In genomic region chr4:1417522-1418390, GRCh38 we compare ENCODE assay signal across 21 cellular contexts. TPM values are rescaled to one million over a fixed set of nuclear protein-coding genes. Genes with fewer than 3 reads are reported as not detected.
A peak's percentile ranks its signal among the peaks of the same experiment; 100 is the strongest.
DNase-seq lines count a peak whose midpoint lies in the region; ATAC-seq and TF ChIP-seq lines count a peak whose summit lies in the region.
"Had no signal": no experiment of that assay in that cellular context is flagged by ENCODE, and none has a peak within 500 bp of the region (broad histone marks: within the 10 kb centered on the region; RNA-seq: fewer than 3 reads in every experiment).

No MANE protein-coding gene starts in this region.

- intact Hi-C loops in activated CD4-positive, alpha-beta T cell treated with anti-CD3 and anti-CD28 coated beads, Interleukin-2, amount 10 ng/mL, durations not matched to agents 24 days and 14 days (cut with micrococcal nuclease) = no loop called here

- DNase-seq in activated CD4-positive, alpha-beta T cell treated with anti-CD3 and anti-CD28 coated beads, Interleukin-2, amount 10 ng/mL, durations not matched to agents 24 days and 14 days = peak; percentile 48
- DNase-seq in activated CD4-positive, alpha-beta T cell treated with anti-CD3 and anti-CD28 coated beads, Interleukin-2, amount 50 U/mL, for 48 hours = no peak
- DNase-seq in GM23338 (ENCODE audit: low spot score) (no peak), mesenteric fat pad (ENCODE audit: low spot score) (peak; percentile 72), NCI-H128 (lab: John Stamatoyannopoulos, UW; ENCODE audit: unreplicated experiment) (no peak)
- peak; percentile 5 for DNase-seq in activated CD4-positive, alpha-beta memory T cell treated with anti-CD3 and anti-CD28 coated beads, Interleukin-2, amount 10 ng/mL, durations not matched to agents 7 days and 5 days
- DNase-seq: CD4-positive, alpha-beta T cell; foreskin keratinocyte; naive B cell; NCI-H1417 treated with DMSO at 0.1 percent for 48 hours; NCI-H226; stimulated activated CD4-positive, alpha-beta T cell treated with anti-CD3 and anti-CD28 coated beads, Interleukin-15, amount 100 ng/mL, for 24 hours; stimulated activated naive CD8-positive, alpha-beta T cell treated with anti-CD3 and anti-CD28 coated beads, Interleukin-15, amount 100 ng/mL, for 72 hours had no signal

- no peak overlapping the region for H2AFZ ChIP-seq in GM23338

- no peak for TF ChIP-seq CTCF in GM23338 (conservative IDR thresholded peaks at IDR 0.05; ENCODE audit: low read depth in 2 of 2)

- H3K4me3 ChIP-seq in GM23338 = no peak overlapping the region
- H3K4me3 ChIP-seq: lung, uterus had no signal

- no peak overlapping the region for H3K27ac ChIP-seq in GM23338 (ENCODE audit: low read depth)
- H3K27ac ChIP-seq: foreskin keratinocyte, KMS-11, uterus had no signal

- no peaks in the 10 kb centered on the region for H3K9me3 Mint-ChIP-seq in activated CD4-positive, alpha-beta T cell treated with anti-CD3 and anti-CD28 coated beads, Interleukin-2, amount 10 ng/mL, durations not matched to agents 24 days and 14 days
- H3K9me3 Mint-ChIP-seq in GM23338 = no peaks in the 10 kb centered on the region; the same call in 2 of the 3 replicates
- no peaks in the 10 kb centered on the region for H3K9me3 Mint-ChIP-seq in activated CD4-positive, alpha-beta memory T cell treated with anti-CD3 and anti-CD28 coated beads, Interleukin-2, amount 10 ng/mL, durations not matched to agents 7 days and 5 days
- H3K9me3 Mint-ChIP-seq: activated T-helper 2 cell treated with anti-CD3 and anti-CD28 coated beads, Interferon-gamma antibody, Interleukin-2, Interleukin-4, amounts not matched to agents 10 μg/mL and 5 μg/mL and 100 μg/mL, durations not matched to agents 14 hours and 24 hours and 36 hours; CD4-positive, alpha-beta T cell; stimulated activated naive CD8-positive, alpha-beta T cell treated with anti-CD3 and anti-CD28 coated beads, Interleukin-15, amount 100 ng/mL, for 72 hours had no signal

- H3K4me2 ChIP-seq in GM23338 = no peak overlapping the region
- H3K4me2 ChIP-seq: KMS-11 had no signal

- H3K4me1 Mint-ChIP-seq in activated CD4-positive, alpha-beta T cell treated with anti-CD3 and anti-CD28 coated beads, Interleukin-2, amount 10 ng/mL, durations not matched to agents 24 days and 14 days = no peaks in the 10 kb centered on the region
- H3K4me1 Mint-ChIP-seq in GM23338 = peaks cover 3% of the 10 kb centered on the region; the same call in 2 of the 3 replicates
- H3K4me1 Mint-ChIP-seq in activated CD4-positive, alpha-beta memory T cell treated with anti-CD3 and anti-CD28 coated beads, Interleukin-2, amount 10 ng/mL, durations not matched to agents 7 days and 5 days = no peaks in the 10 kb centered on the region
- H3K4me1 Mint-ChIP-seq: stimulated activated naive CD8-positive, alpha-beta T cell treated with anti-CD3 and anti-CD28 coated beads, Interleukin-15, amount 100 ng/mL, for 72 hours had no signal

- POLR2A ChIA-PET in activated CD4-positive, alpha-beta memory T cell treated with anti-CD3 and anti-CD28 coated beads, Interleukin-2, amount 10 ng/mL, durations not matched to agents 7 days and 5 days (lab: Charles Lee) = no interaction called here

- H3K27ac Mint-ChIP-seq in activated CD4-positive, alpha-beta T cell treated with anti-CD3 and anti-CD28 coated beads, Interleukin-2, amount 10 ng/mL, durations not matched to agents 24 days and 14 days = no peak overlapping the region
- H3K27ac Mint-ChIP-seq in GM23338 = no peak overlapping the region
- no peak overlapping the region for H3K27ac Mint-ChIP-seq in activated CD4-positive, alpha-beta memory T cell treated with anti-CD3 and anti-CD28 coated beads, Interleukin-2, amount 10 ng/mL, durations not matched to agents 7 days and 5 days
- H3K27ac Mint-ChIP-seq: activated T-helper 2 cell treated with anti-CD3 and anti-CD28 coated beads, Interferon-gamma antibody, Interleukin-2, Interleukin-4, amounts not matched to agents 10 μg/mL and 5 μg/mL and 100 μg/mL, durations not matched to agents 14 hours and 24 hours and 36 hours; CD4-positive, alpha-beta T cell; naive B cell had no signal

- no peak overlapping the region for H3K4me3 Mint-ChIP-seq in activated CD4-positive, alpha-beta T cell treated with anti-CD3 and anti-CD28 coated beads, Interleukin-2, amount 10 ng/mL, durations not matched to agents 24 days and 14 days
- no peak overlapping the region for H3K4me3 Mint-ChIP-seq in GM23338
- H3K4me3 Mint-ChIP-seq in activated CD4-positive, alpha-beta memory T cell treated with anti-CD3 and anti-CD28 coated beads, Interleukin-2, amount 10 ng/mL, durations not matched to agents 7 days and 5 days = no peak overlapping the region
- H3K4me3 Mint-ChIP-seq: CD4-positive, alpha-beta T cell; naive B cell; stimulated activated naive CD8-positive, alpha-beta T cell treated with anti-CD3 and anti-CD28 coated beads, Interleukin-15, amount 100 ng/mL, for 72 hours had no signal

- CTCF ChIA-PET in activated CD4-positive, alpha-beta memory T cell treated with anti-CD3 and anti-CD28 coated beads, Interleukin-2, amount 10 ng/mL, durations not matched to agents 7 days and 5 days (lab: Charles Lee) = no interaction called here

- peaks cover 16% of the 10 kb centered on the region for H3K27me3 ChIP-seq in GM23338 (ENCODE audit: insufficient read depth)

- H3K79me2 ChIP-seq in GM23338 (replicated peaks; ENCODE audit: insufficient read depth) = no peaks in the 10 kb centered on the region

- peaks cover 9% of the 10 kb centered on the region for H3K27me3 Mint-ChIP-seq in activated CD4-positive, alpha-beta T cell treated with anti-CD3 and anti-CD28 coated beads, Interleukin-2, amount 10 ng/mL, durations not matched to agents 24 days and 14 days
- H3K27me3 Mint-ChIP-seq in GM23338 (ENCODE audit: insufficient read depth, low read depth, poor library complexity) = peaks cover 29% of the 10 kb centered on the region
- H3K27me3 Mint-ChIP-seq in activated CD4-positive, alpha-beta memory T cell treated with anti-CD3 and anti-CD28 coated beads, Interleukin-2, amount 10 ng/mL, durations not matched to agents 7 days and 5 days = peaks cover 4% of the 10 kb centered on the region

- H3K4me1 ChIP-seq in GM23338 (ENCODE audit: insufficient read depth) = no peaks in the 10 kb centered on the region
- H3K4me1 ChIP-seq: foreskin keratinocyte had no signal

- ATAC-seq in GM23338 (peak; percentile 12; the same call in 1 of the 3 replicates), HG03354 (IDR thresholded peaks at IDR 0.05; ENCODE audit: poor library complexity, severe bottlenecking, unreplicated experiment) (no peak), HG02759 (IDR thresholded peaks at IDR 0.05; ENCODE audit: unreplicated experiment) (no peak)
- ATAC-seq: foreskin keratinocyte; stimulated activated naive CD8-positive, alpha-beta T cell treated with anti-CD3 and anti-CD28 coated beads, Interleukin-15, amount 100 ng/mL, for 72 hours had no signal

- 0 out of 2 replicates have a peak, but pooled peaks cover 3% of the 10 kb centered on the region for H3F3A ChIP-seq in GM23338 (replicated peaks; ENCODE audit: low read depth)

- no peaks in the 10 kb centered on the region for H3K9me2 ChIP-seq in GM23338 (ENCODE audit: insufficient read depth)

- H4K20me1 ChIP-seq in GM23338 (replicated peaks; ENCODE audit: insufficient read depth) = no peaks in the 10 kb centered on the region

- no peaks in the 10 kb centered on the region for H3K36me3 Mint-ChIP-seq in activated CD4-positive, alpha-beta T cell treated with anti-CD3 and anti-CD28 coated beads, Interleukin-2, amount 10 ng/mL, durations not matched to agents 24 days and 14 days (ENCODE audit: low read depth)
- no peaks in the 10 kb centered on the region for H3K36me3 Mint-ChIP-seq in GM23338 (ENCODE audit: low read depth)
- H3K36me3 Mint-ChIP-seq in activated CD4-positive, alpha-beta memory T cell treated with anti-CD3 and anti-CD28 coated beads, Interleukin-2, amount 10 ng/mL, durations not matched to agents 7 days and 5 days (ENCODE audit: low read depth) = no peaks in the 10 kb centered on the region
- H3K36me3 Mint-ChIP-seq: naive B cell had no signal

- no peaks in the 10 kb centered on the region for H3K36me3 ChIP-seq in GM23338 (ENCODE audit: insufficient read depth)
- H3K36me3 ChIP-seq: uterus had no signal

TF ChIP-seq in GM23338, 12 proteins besides CTCF, POLR2A, EP300 and RAD21 (continues in another document):
- TF ChIP-seq ETS1 (IDR thresholded peaks at IDR 0.05) (no peak), STAT1 (IDR thresholded peaks at IDR 0.05; ENCODE audit: unreplicated experiment) (no peak), POLR2AphosphoS5 (IDR thresholded peaks at IDR 0.05; ENCODE audit: low read depth) (no peak), EZH2phosphoT487 (IDR thresholded peaks at IDR 0.05; ENCODE audit: unreplicated experiment) (no peak), EZH2 (IDR thresholded peaks at IDR 0.05; ENCODE audit: low read depth, unreplicated experiment) (no peak), NANOG (IDR thresholded peaks at IDR 0.05; ENCODE audit: borderline replicate concordance) (no peak), JUNB (IDR thresholded peaks at IDR 0.05; ENCODE audit: unreplicated experiment) (no peak), ZNF331 (CRISPR knock-in tag; IDR thresholded peaks at IDR 0.05; ENCODE audit: low read depth) (no peak)

RNA-seq across cellular contexts. Expression of gene NKX1-1, which starts 11.5 kb away (rescaled TPM):
- not detected in 2 replicates for total RNA-seq in activated CD4-positive, alpha-beta T cell treated with anti-CD3 and anti-CD28 coated beads, Interleukin-2, amount 10 ng/mL, durations not matched to agents 24 days and 14 days
- total RNA-seq in GM23338 (2014; rRNA removed; shearing (Covaris generic)) = not detected in 2 replicates
- polyA plus RNA-seq in GM23338 (2016; fragmentation: Nextera tagmentation; extraction: Ambion mirVana) = not detected in 2 replicates
- not detected for total RNA-seq in activated CD4-positive, alpha-beta memory T cell treated with anti-CD3 and anti-CD28 coated beads, Interleukin-2, amount 10 ng/mL, durations not matched to agents 7 days and 5 days
- total RNA-seq in mesenteric fat pad = not detected
- total RNA-seq: A673; activated T-helper 2 cell treated with anti-CD3 and anti-CD28 coated beads, Interferon-gamma antibody, Interleukin-2, Interleukin-4, amounts not matched to agents 10 μg/mL and 5 μg/mL and 100 μg/mL, durations not matched to agents 14 hours and 24 hours and 36 hours; CD4-positive, alpha-beta T cell; foreskin keratinocyte; lung; OCI-LY7; uterus had no signal
- polyA plus RNA-seq: foreskin keratinocyte, lung had no signal

Comparison
In these comparisons a context has a peak if more than half of its experiments do, and no peak if none do; other contexts are left out.
1. DNase-seq: peak in activated CD4-positive, alpha-beta T cell treated with anti-CD3 and anti-CD28 coated beads, Interleukin-2, amount 10 ng/mL, durations not matched to agents 24 days and 14 days (single experiment), activated CD4-positive, alpha-beta memory T cell treated with anti-CD3 and anti-CD28 coated beads, Interleukin-2, amount 10 ng/mL, durations not matched to agents 7 days and 5 days (single experiment) and mesenteric fat pad (single experiment); none in activated CD4-positive, alpha-beta T cell treated with anti-CD3 and anti-CD28 coated beads, Interleukin-2, amount 50 U/mL, for 48 hours (0 of 2), GM23338 (single experiment) and NCI-H128 (single experiment).